In the genomic region with DNA sequence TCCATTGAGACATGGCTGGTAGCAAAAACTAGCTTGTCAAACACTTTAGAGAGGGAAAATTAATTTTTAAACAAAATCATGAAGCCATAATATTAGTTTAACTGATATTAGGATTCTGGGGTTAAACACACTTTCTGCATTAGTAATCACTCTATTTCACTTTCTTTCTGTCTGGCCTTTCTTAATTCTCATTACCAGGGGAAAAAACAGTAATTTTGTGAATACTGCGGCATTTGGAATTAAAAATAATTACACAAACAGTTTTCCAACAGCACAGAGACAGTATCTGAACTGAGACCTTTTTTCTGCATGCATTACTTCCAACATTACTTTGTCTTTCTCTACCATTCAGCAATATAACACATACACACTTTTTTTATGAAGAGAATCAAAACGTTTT, we compare ENCODE assay signal across 22 cellular contexts.
A peak's percentile ranks its signal among the peaks of the same experiment; 100 is the strongest.
DNase-seq lines count a peak whose midpoint lies in the region; ATAC-seq, FAIRE-seq and TF ChIP-seq lines count a peak whose summit lies in the region.
"Had no signal": no experiment of that assay in that cellular context is flagged by ENCODE, and none has a peak within 500 bp of the region (broad histone marks: within the 10 kb centered on the region; RNA-seq: fewer than 3 reads in every experiment).

No MANE protein-coding gene starts in this region.

- H3K9me3 ChIP-seq in OCI-LY3 (ENCODE audit: insufficient read depth, low read length) (0 out of 2 replicates have a peak, but pooled peaks cover 9% of the 10 kb centered on the region), GM12878 (replicated peaks; ENCODE audit: control insufficient read depth, insufficient read depth, low read length) (peaks cover 12% of the 10 kb centered on the region)
- H3K9me3 ChIP-seq: BE2C had no signal

- TF ChIP-seq RAD21 in GM12878 (IDR thresholded peaks at IDR 0.05; ENCODE audit: insufficient read depth, low read depth, low read length) = no peak

- peak; percentile 70 for FAIRE-seq in GM18507 (lab: Jason Lieb, UNC)
- no peak for FAIRE-seq in GM12878 (lab: Jason Lieb, UNC)

- RAD21 ChIA-PET in GM12878 (lab: Charles Lee; ENCODE audit: unreplicated experiment) = interaction anchor here (1.0 to 13.1 kb wide), 9 partner anchors 20 to 157 kb away, joined by 3 to 253 read pairs (median 4); no protein-coding TSS in a partner anchor

- H3K4me3 ChIP-seq in OCI-LY3 (ENCODE audit: low read length) (no peak overlapping the region), GM12878 (peak overlapping the region; percentile 59)
- H3K4me3 ChIP-seq: BLaER1 had no signal

- H3K27me3 ChIP-seq in OCI-LY3 (ENCODE audit: low read depth, low read length) (no peaks in the 10 kb centered on the region), GM12878 (replicated peaks in 1 of 2; ENCODE audit: control insufficient read depth in 2 of 2, insufficient read depth in 2 of 2, low read length in 1 of 2) (no peaks in the 10 kb centered on the region)
- H3K27me3 ChIP-seq: BE2C, BLaER1 had no signal

- POLR2A ChIA-PET in GM12878 (lab: Charles Lee) = interaction anchor here (1.0 kb wide), 1 partner anchor 81 kb away, joined by 3 read pairs; no protein-coding TSS in a partner anchor

- H2AFZ ChIP-seq in OCI-LY3 (ENCODE audit: low read depth, low read length) (no peak overlapping the region), GM12878 (ENCODE audit: control insufficient read depth, low read depth, low read length) (no peak overlapping the region)

- H4K20me1 ChIP-seq in OCI-LY3 (ENCODE audit: insufficient read depth, low read length) = no peaks in the 10 kb centered on the region
- no peaks in the 10 kb centered on the region for H4K20me1 ChIP-seq in GM12878 (ENCODE audit: control insufficient read depth, insufficient read depth)
- H4K20me1 ChIP-seq: BLaER1 had no signal

- peaks cover 25% of the 10 kb centered on the region for H3K36me3 ChIP-seq in OCI-LY3 (replicated peaks; ENCODE audit: low read depth, low read length)
- peaks cover 2 to 11% of the 10 kb centered on the region in 2 experiments for H3K36me3 ChIP-seq in GM12878 (ENCODE audit: control insufficient read depth in 2 of 2, insufficient read depth in 2 of 2, low read length in 1 of 2)
- H3K36me3 ChIP-seq: BE2C, BLaER1 had no signal

- no TSS peak for BruUV-seq in GM12878 (replicated peaks; lab: Mats Ljungman, UMichigan)

- 0 out of 3 replicates have a peak, but pooled peaks have one; percentile 1 for ATAC-seq in GM12878
- no peak for ATAC-seq in HG02623 (IDR thresholded peaks at IDR 0.05; ENCODE audit: unreplicated experiment)
- ATAC-seq in GM18873 (IDR thresholded peaks at IDR 0.05; ENCODE audit: low FRiP score, unreplicated experiment) = no peak

- TF ChIP-seq EP300 in GM12878 (IDR thresholded peaks at IDR 0.05; ENCODE audit: borderline replicate concordance in 1 of 2, control insufficient read depth in 1 of 2, low read depth in 2 of 2, low read length in 2 of 2) = 0 out of 4 replicates have a peak, but pooled peaks of 1 of the 2 experiments have one; percentile 12

- H3K4me1 ChIP-seq in OCI-LY3 (ENCODE audit: low read length) (peaks cover 73% of the 10 kb centered on the region), GM12878 (ENCODE audit: control insufficient read depth, insufficient read depth, low read length) (peaks cover 28% of the 10 kb centered on the region)
- H3K4me1 ChIP-seq: BE2C had no signal

- intact Hi-C loops in GM12878 (cut with micrococcal nuclease; ENCODE audit: unreplicated experiment) = no loop called here

- TF ChIP-seq CTCF in OCI-LY3 (IDR thresholded peaks at IDR 0.05; ENCODE audit: low read depth, low read length) (no peak), GM12878 (IDR thresholded peaks at IDR 0.05 in 2 of 3, conservative IDR thresholded peaks at IDR 0.05 in 1 of 3; ENCODE audit: control insufficient read depth in 2 of 3, extremely low read depth in 1 of 3, insufficient read depth in 1 of 3, low read depth in 3 of 3, low read length in 3 of 3) (no peak)

- SMC1A ChIA-PET in GM12878 (lab: Charles Lee; ENCODE audit: uncharacterized antibody, unreplicated experiment) = interaction anchor here (0.5 to 15.5 kb wide), 12 partner anchors 9 to 318 kb away, joined by 3 to 426 read pairs (median 4); a partner anchor contains a TSS

- no peak for TF ChIP-seq POLR2A in GM12878 (IDR thresholded peaks at IDR 0.05; ENCODE audit: low read depth, low read length)

- H3K9ac ChIP-seq in OCI-LY3 (ENCODE audit: low read length) (peak overlapping the region; percentile 36), GM12878 (ENCODE audit: control insufficient read depth, insufficient read depth, low read length) (peak overlapping the region; percentile 49)
- H3K9ac ChIP-seq: BLaER1 had no signal

- DNase-seq in GM18507 (ENCODE audit: extremely low spot score, insufficient read length, low read depth) = no peak
- no peak for DNase-seq in GM12878 (ENCODE audit: low read depth, low spot score)
- no peak for DNase-seq in NCI-H524 treated with DMSO at 0.1 percent for 48 hours (lab: John Stamatoyannopoulos, UW)
- DNase-seq: 8988T; ACHN; BE2C; C1 segment of cervical spinal cord; CD4-positive, alpha-beta memory T cell; CD4-positive, CD25-positive, alpha-beta regulatory T cell; CD8-positive, alpha-beta memory T cell; COR-L47; DMS 273 treated with DMSO at 0.1 percent for 48 hours; DMS153; DMS53; DMS79; DND-41; EL; GDM1 had no signal

- in situ Hi-C loops in GM12878 (cut with MboI) = loop anchor here (5.0 to 10.0 kb wide), 2 partner anchors 146 to 318 kb away; a partner anchor contains a TSS

- peak overlapping the region; percentile 62 for H3K27ac ChIP-seq in OCI-LY3 (ENCODE audit: low read length)
- H3K27ac ChIP-seq in GM12878 (ENCODE audit: control insufficient read depth, insufficient read depth) = peak overlapping the region; percentile 97; the same call in 1 of the 2 replicates
- H3K27ac ChIP-seq: BLaER1 had no signal

- CTCF ChIA-PET in GM12878 (lab: Yijun Ruan, JAX) = interaction anchor here (1.0 to 11.5 kb wide), 3 partner anchors 24 to 155 kb away, joined by 4 to 163 read pairs (median 5); no protein-coding TSS in a partner anchor

- H3K79me2 ChIP-seq in OCI-LY3 (ENCODE audit: low read length) (peaks cover 26% of the 10 kb centered on the region), GM12878 (ENCODE audit: control insufficient read depth, insufficient read depth, low read length) (peaks cover 78% of the 10 kb centered on the region)

- H3K4me2 ChIP-seq in OCI-LY3 (ENCODE audit: low read length) = peak overlapping the region; percentile 39
- H3K4me2 ChIP-seq in GM12878 (ENCODE audit: control insufficient read depth, insufficient read depth) = peak overlapping the region; percentile 72
- H3K4me2 ChIP-seq: BLaER1 had no signal

- WGBS in GM12878 (ENCODE audit: insufficient coverage, insufficient replicate concordance, low lambda C conversion rate, missing lambda C conversion rate) = 2% methylated on average over 2 of the region's 2 CpGs

TF ChIP-seq in GM12878, 131 proteins besides CTCF, POLR2A, EP300 and RAD21:
- TF ChIP-seq TBL1XR1 (IDR thresholded peaks at IDR 0.05; ENCODE audit: low read depth, low read length) = no peak
- TF ChIP-seq NFIC (IDR thresholded peaks at IDR 0.05; ENCODE audit: low read depth, low read length) = peak; percentile 69
- peak; percentile 67; the same call in 1 of the 2 replicates for TF ChIP-seq RUNX3 (IDR thresholded peaks at IDR 0.05; ENCODE audit: low read length)
- TF ChIP-seq BMI1 (IDR thresholded peaks at IDR 0.05; ENCODE audit: borderline replicate concordance) = no peak
- TF ChIP-seq JUNB (IDR thresholded peaks at IDR 0.05) = peak; percentile 83
- TF ChIP-seq SIX5 (IDR thresholded peaks at IDR 0.05; ENCODE audit: low read depth, low read length, severe bottlenecking) = no peak
- TF ChIP-seq, protein P1, sequence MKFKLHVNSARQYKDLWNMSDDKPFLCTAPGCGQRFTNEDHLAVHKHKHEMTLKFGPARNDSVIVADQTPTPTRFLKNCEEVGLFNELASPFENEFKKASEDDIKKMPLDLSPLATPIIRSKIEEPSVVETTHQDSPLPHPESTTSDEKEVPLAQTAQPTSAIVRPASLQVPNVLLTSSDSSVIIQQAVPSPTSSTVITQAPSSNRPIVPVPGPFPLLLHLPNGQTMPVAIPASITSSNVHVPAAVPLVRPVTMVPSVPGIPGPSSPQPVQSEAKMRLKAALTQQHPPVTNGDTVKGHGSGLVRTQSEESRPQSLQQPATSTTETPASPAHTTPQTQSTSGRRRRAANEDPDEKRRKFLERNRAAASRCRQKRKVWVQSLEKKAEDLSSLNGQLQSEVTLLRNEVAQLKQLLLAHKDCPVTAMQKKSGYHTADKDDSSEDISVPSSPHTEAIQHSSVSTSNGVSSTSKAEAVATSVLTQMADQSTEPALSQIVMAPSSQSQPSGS (IDR thresholded peaks at IDR 0.05; ENCODE audit: low read length) = peak; percentile 58
